ENCODE assay signal across 1 cellular context in genomic region chr5:42059778-42060464, GRCh38.
TF ChIP-seq lines count a peak whose summit lies in the region.

No MANE protein-coding gene starts in this region.

TF ChIP-seq in H1, 55 proteins besides CTCF, POLR2A, EP300 and RAD21 (continued from another document):
- no peak for TF ChIP-seq TEAD4 (IDR thresholded peaks at IDR 0.05; ENCODE audit: low read depth, low read length)
